19 cellular contexts compared by ENCODE assay signal in genomic region chr12:1566449-1567135, GRCh38. TPM values are rescaled to one million over a fixed set of nuclear protein-coding genes. Genes with fewer than 3 reads are reported as not detected.
DNase-seq lines count a peak whose midpoint lies in the region; ATAC-seq and TF ChIP-seq lines count a peak whose summit lies in the region.
"Had no signal": no experiment of that assay in that cellular context is flagged by ENCODE, and none has a peak within 500 bp of the region (broad histone marks: within the 10 kb centered on the region; RNA-seq: fewer than 3 reads in every experiment).

No MANE protein-coding gene starts in this region.

- H3K79me1 ChIP-seq in neuronal stem cell (ENCODE audit: low read depth, low read length), result peaks cover 3% of the 10 kb centered on the region

- no peaks in the 10 kb centered on the region for H3K9me3 Mint-ChIP-seq in chondrocyte (ENCODE audit: low read depth)
- H3K9me3 Mint-ChIP-seq: CD14-positive monocyte had no signal

- H3K27ac Mint-ChIP-seq in chondrocyte (ENCODE audit: unreplicated experiment), result peak overlapping the region; percentile 41

- H2BK120ac ChIP-seq in neuronal stem cell (ENCODE audit: low read depth, low read length), result no peak overlapping the region

- DNase-seq in ELF-1 (ENCODE audit: low read depth, low spot score) (peak; percentile 77), HEK293T (ENCODE audit: extremely low spot score) (peak; percentile 36), chondrocyte (ENCODE audit: low spot score) (no peak), neuronal stem cell (ENCODE audit: low spot score) (no peak), G401 (ENCODE audit: low spot score) (no peak), Kasumi-1 (lab: John Stamatoyannopoulos, UW) (no peak)
- no peak for DNase-seq in activated CD4-positive, CD25-positive, alpha-beta regulatory T cell treated with anti-CD3 and anti-CD28 coated beads, Interleukin-2, amount 50 U/mL, for 72 hours
- DNase-seq: COR-L47, EL, NCI-H1105, NCI-H1694, NCI-H2107, NCI-H226, SHP77 treated with DMSO at 0.1 percent for 48 hours had no signal

- no peaks in the 10 kb centered on the region for H3K27me3 Mint-ChIP-seq in chondrocyte (ENCODE audit: low read depth)

- CTCF ChIA-PET in HEK293T (lab: Yijun Ruan, JAX), result interaction anchor here (0.5 to 1.0 kb wide), 2 partner anchors 8 to 449 kb away, joined by 3 to 4 read pairs; no protein-coding TSS in a partner anchor

- no peak overlapping the region for H3K4ac ChIP-seq in neuronal stem cell (ENCODE audit: low read length)

- H3K14ac ChIP-seq in neuronal stem cell (ENCODE audit: low read length), result no peak overlapping the region

- POLR2A ChIA-PET in HEK293T (lab: Yijun Ruan, JAX), result interaction anchor here (0.5 to 1.5 kb wide), 2 partner anchors 10 to 352 kb away, joined by 3 read pairs; no protein-coding TSS in a partner anchor

- in situ Hi-C loops in G401 (cut with HindIII; ENCODE audit: low sequenced_read_pairs), result no loop called here

- WGBS in neuronal stem cell (ENCODE audit: extremely low coverage in 2 of 2, insufficient read length in 2 of 2, insufficient replicate concordance in 1 of 2), 2 donors, result no CpG with 5 or more reads among the region's 24 CpGs

- peaks cover 0 to 31% (median 0%) of the 10 kb centered on the region in 3 experiments for H3K27me3 ChIP-seq in neuronal stem cell (ENCODE audit: control insufficient read depth in 3 of 3, insufficient read depth in 3 of 3, low read depth in 1 of 3, low read length in 3 of 3)

- no peak overlapping the region for H3K23ac ChIP-seq in neuronal stem cell (ENCODE audit: low read depth, low read length, poor library complexity)

- peak overlapping the region; percentile 58 for H2AFZ ChIP-seq in neuronal stem cell (ENCODE audit: low read length)

- H3K9ac ChIP-seq in neuronal stem cell (ENCODE audit: low read depth, low read length, poor library complexity), result no peak overlapping the region
- H3K9ac ChIP-seq: KMS-11 had no signal

- H3K27ac ChIP-seq in neuronal stem cell (replicated peaks; ENCODE audit: low read length), result peak overlapping the region; percentile 88
- H3K27ac ChIP-seq: KMS-11 had no signal

- no peaks in the 10 kb centered on the region for H3K36me3 Mint-ChIP-seq in chondrocyte (ENCODE audit: low read depth)
- H3K36me3 Mint-ChIP-seq: CD14-positive monocyte had no signal

- no peak overlapping the region for H3K4me3 ChIP-seq in neuronal stem cell (ENCODE audit: low read length in 2 of 2)

- no peak overlapping the region for H4K8ac ChIP-seq in neuronal stem cell (ENCODE audit: low read depth, low read length)

- peaks cover 59% of the 10 kb centered on the region for H3K4me1 Mint-ChIP-seq in chondrocyte (ENCODE audit: low read depth)
- H3K4me1 Mint-ChIP-seq: CD14-positive monocyte had no signal

- H3K4me3 Mint-ChIP-seq in chondrocyte (ENCODE audit: unreplicated experiment), result no peak overlapping the region
- H3K4me3 Mint-ChIP-seq: CD14-positive monocyte had no signal

- H3K18ac ChIP-seq in neuronal stem cell (ENCODE audit: low read length), result peak overlapping the region; percentile 36

- H4K91ac ChIP-seq in neuronal stem cell (ENCODE audit: low read depth, low read length, poor library complexity), result no peak overlapping the region

- no peak for TF ChIP-seq CTCF in chondrocyte (IDR thresholded peaks at IDR 0.05)

- no peak for ATAC-seq in HG03280 (IDR thresholded peaks at IDR 0.05; ENCODE audit: unreplicated experiment)
- ATAC-seq: HCT116, SK-N-SH treated with all-trans-retinoic acid at 6 μM for 48 hours had no signal

- H3K36me3 ChIP-seq in neuronal stem cell (replicated peaks in 1 of 2; ENCODE audit: control insufficient read depth in 2 of 2, insufficient read depth in 2 of 2, low read length in 2 of 2), result no peaks in the 10 kb centered on the region

- no peak overlapping the region for H2BK12ac ChIP-seq in neuronal stem cell (ENCODE audit: low read length)

- H3K4me1 ChIP-seq in neuronal stem cell (ENCODE audit: control insufficient read depth in 2 of 2, insufficient read depth in 1 of 2, low read depth in 1 of 2, low read length in 2 of 2), result peaks cover 3 to 21% of the 10 kb centered on the region in 2 donors

- H2AK5ac ChIP-seq in neuronal stem cell (ENCODE audit: low read depth, low read length), result no peak overlapping the region

- H3K9me3 ChIP-seq in neuronal stem cell (replicated peaks in 1 of 2; ENCODE audit: control insufficient read depth in 2 of 2, insufficient read depth in 1 of 2, low read depth in 1 of 2, low read length in 2 of 2), result no peaks in the 10 kb centered on the region

- peak overlapping the region; percentile 31 for H3K4me2 ChIP-seq in neuronal stem cell (ENCODE audit: insufficient read depth, low read length, poor library complexity, severe bottlenecking)
- H3K4me2 ChIP-seq: KMS-11 had no signal

- H2BK15ac ChIP-seq in neuronal stem cell (ENCODE audit: low read length), result no peak overlapping the region

- no peak overlapping the region for H2BK5ac ChIP-seq in neuronal stem cell (ENCODE audit: low read length)

TF ChIP-seq in HEK293T, 16 proteins besides CTCF, POLR2A, EP300 and RAD21:
- TF ChIP-seq, protein P1, sequence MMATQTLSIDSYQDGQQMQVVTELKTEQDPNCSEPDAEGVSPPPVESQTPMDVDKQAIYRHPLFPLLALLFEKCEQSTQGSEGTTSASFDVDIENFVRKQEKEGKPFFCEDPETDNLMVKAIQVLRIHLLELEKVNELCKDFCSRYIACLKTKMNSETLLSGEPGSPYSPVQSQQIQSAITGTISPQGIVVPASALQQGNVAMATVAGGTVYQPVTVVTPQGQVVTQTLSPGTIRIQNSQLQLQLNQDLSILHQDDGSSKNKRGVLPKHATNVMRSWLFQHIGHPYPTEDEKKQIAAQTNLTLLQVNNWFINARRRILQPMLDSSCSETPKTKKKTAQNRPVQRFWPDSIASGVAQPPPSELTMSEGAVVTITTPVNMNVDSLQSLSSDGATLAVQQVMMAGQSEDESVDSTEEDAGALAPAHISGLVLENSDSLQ (IDR thresholded peaks at IDR 0.05), result peak; percentile 23; the same call in 1 of the 2 replicates
- TF ChIP-seq BHLHE40 (IDR thresholded peaks at IDR 0.05; ENCODE audit: borderline replicate concordance), result no peak
- TF ChIP-seq SP1 (IDR thresholded peaks at IDR 0.05), result no peak
- TF ChIP-seq SUZ12 (IDR thresholded peaks at IDR 0.05), result no peak
- no peak for TF ChIP-seq CTBP1 (IDR thresholded peaks at IDR 0.05; ENCODE audit: borderline replicate concordance)
TF ChIP-seq in HEK293T: peak in this region for 1.

RNA-seq across cellular contexts. Expression of gene FBXL14, which starts 27.8 kb away (rescaled TPM):
- total RNA-seq in chondrocyte, result 6.1 to 6.4 TPM (median 6.3 TPM) in 3 replicates
- 34.2 TPM for polyA plus RNA-seq in neuronal stem cell (2013, experiment 1 of 2)
- polyA plus RNA-seq in neuronal stem cell (2013, experiment 2 of 2), result 33.4 TPM
- total RNA-seq in G401 (2014; rRNA removed; shearing (Covaris generic)), result 21.5 and 22.3 TPM in 2 replicates

Comparison
In these comparisons a context has a peak if more than half of its experiments do, and no peak if none do; other contexts are left out.
1. DNase-seq: peak in ELF-1 (single experiment) and HEK293T (single experiment); none in chondrocyte (single experiment), neuronal stem cell (single experiment), activated CD4-positive, CD25-positive, alpha-beta regulatory T cell treated with anti-CD3 and anti-CD28 coated beads, Interleukin-2, amount 50 U/mL, for 72 hours (single experiment), G401 (single experiment) and Kasumi-1 (0 of 2).